17 cellular contexts compared by ENCODE assay signal in the genomic region with DNA sequence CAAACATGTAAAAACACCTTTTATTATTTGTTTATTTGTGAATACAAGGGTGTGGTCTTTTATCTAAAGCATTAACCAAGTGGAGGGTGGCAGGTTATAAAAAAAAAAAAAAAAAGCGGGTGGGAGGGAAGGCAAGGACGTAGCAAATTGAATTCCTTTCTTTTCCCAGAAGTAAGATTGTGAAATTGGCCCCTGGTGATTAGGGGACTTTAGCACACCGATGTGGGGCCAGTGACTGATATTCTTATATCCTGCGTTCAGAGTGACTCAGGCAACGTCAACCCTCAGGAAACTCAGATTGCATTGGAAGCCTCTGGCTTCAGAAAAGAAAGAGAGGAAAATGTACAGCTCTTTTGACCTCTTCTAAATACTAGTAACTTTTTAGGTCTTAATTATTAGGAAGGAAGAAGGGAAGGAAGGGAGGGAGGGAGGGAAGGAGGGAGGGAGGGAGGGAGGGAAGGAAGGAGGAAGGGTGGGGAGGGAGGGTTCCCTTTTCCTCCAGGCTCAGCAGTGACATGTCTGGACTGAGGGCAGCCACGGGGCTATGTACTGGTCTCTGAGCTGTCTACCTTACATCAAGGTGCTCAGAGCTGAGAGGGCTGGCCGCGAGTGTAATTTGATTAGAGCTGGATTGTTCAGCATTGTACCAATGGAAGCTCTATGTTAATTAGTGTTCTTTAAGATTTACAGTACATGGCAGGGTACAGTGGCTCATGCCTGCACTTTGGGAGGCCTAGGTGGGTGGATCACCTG. TPM values are rescaled to one million over a fixed set of nuclear protein-coding genes. Genes with fewer than 3 reads are reported as not detected.
DNase-seq lines count a peak whose midpoint lies in the region; ATAC-seq, FAIRE-seq and TF ChIP-seq lines count a peak whose summit lies in the region.
"Had no signal": no experiment of that assay in that cellular context is flagged by ENCODE, and none has a peak within 500 bp of the region (broad histone marks: within the 10 kb centered on the region; RNA-seq: fewer than 3 reads in every experiment).

No MANE protein-coding gene starts in this region.

- H3K4me3 ChIP-seq in bronchial epithelial cell (ENCODE audit: low read depth, low read length) (no peak overlapping the region), fibroblast of mammary gland (ENCODE audit: control insufficient read depth, low read depth, low read length) (no peak overlapping the region), small intestine (ENCODE audit: low read depth in 1 of 2, low read length in 2 of 2) (no peak overlapping the region), prostate gland (no peak overlapping the region)
- H3K4me3 ChIP-seq: Peyer's patch had no signal

- TF ChIP-seq CTCF in bronchial epithelial cell (IDR thresholded peaks at IDR 0.05; ENCODE audit: insufficient read depth, low read length, severe bottlenecking) (no peak), fibroblast of mammary gland (conservative IDR thresholded peaks at IDR 0.05; ENCODE audit: control insufficient read depth, insufficient read depth, low read depth, low read length) (no peak), prostate gland (IDR thresholded peaks at IDR 0.05) (no peak)

- no peaks in the 10 kb centered on the region for H3K36me3 ChIP-seq in bronchial epithelial cell (ENCODE audit: control insufficient read depth, insufficient read depth, low read length)
- no peaks in the 10 kb centered on the region for H3K36me3 ChIP-seq in small intestine (ENCODE audit: control insufficient read depth in 2 of 2, insufficient read depth in 2 of 2, low read length in 2 of 2)
- no peaks in the 10 kb centered on the region for H3K36me3 ChIP-seq in prostate gland
- H3K36me3 ChIP-seq: BE2C, Peyer's patch had no signal

- 40 to 64% (median 63%) methylated on average over 8 of the region's 8 CpGs for WGBS in small intestine, 3 donors
- WGBS in prostate gland, result 85% methylated on average over 8 of the region's 8 CpGs

- FAIRE-seq in bronchial epithelial cell (lab: Jason Lieb, UNC) (no peak), small intestine (lab: Jason Lieb, UNC) (no peak)

- H3K27ac ChIP-seq in small intestine (ENCODE audit: low read depth in 1 of 2, low read length in 1 of 2) (no peak overlapping the region), prostate gland (no peak overlapping the region)
- H3K27ac ChIP-seq: HL-60, Peyer's patch had no signal

- DNase-seq in LoVo (ENCODE audit: low spot score) (peak; percentile 50), bronchial epithelial cell (ENCODE audit: low read depth) (peak; percentile 89), fibroblast of mammary gland (ENCODE audit: low read depth) (peak; percentile 52), small intestine (peak; percentile 48), prostate gland (ENCODE audit: low spot score) (no peak)
- DNase-seq in activated CD4-positive, CD25-positive, alpha-beta regulatory T cell (lab: John Stamatoyannopoulos, UW), result no peak
- DNase-seq: BE2C; CD8-positive, alpha-beta memory T cell; GOT3; KBM-7; NCI-H1105; NCI-H1694 treated with DMSO at 0.1 percent for 48 hours; NCI-H2171; NCI-H82; Peyer's patch had no signal

- H3K9me3 ChIP-seq in small intestine (ENCODE audit: control insufficient read depth, low read depth) (no peaks in the 10 kb centered on the region), prostate gland (no peaks in the 10 kb centered on the region)
- H3K9me3 ChIP-seq: BE2C, Peyer's patch had no signal

- H3K27me3 ChIP-seq in bronchial epithelial cell (ENCODE audit: control insufficient read depth, insufficient read depth, low read length) (no peaks in the 10 kb centered on the region), small intestine (ENCODE audit: control insufficient read depth in 2 of 2, insufficient read depth in 2 of 2, low read length in 2 of 2) (no peaks in the 10 kb centered on the region), prostate gland (replicated peaks; ENCODE audit: insufficient read depth) (no peaks in the 10 kb centered on the region)
- H3K27me3 ChIP-seq: Peyer's patch had no signal

- intact Hi-C loops in prostate gland (cut with DNase I), result no loop called here

- no peak for TF ChIP-seq POLR2A in prostate gland (IDR thresholded peaks at IDR 0.05)

- no peak for ATAC-seq in GM18517 (IDR thresholded peaks at IDR 0.05; ENCODE audit: unreplicated experiment)

- H3K4me1 ChIP-seq in small intestine (ENCODE audit: control insufficient read depth in 2 of 2, insufficient read depth in 1 of 2, low read depth in 1 of 2, low read length in 1 of 2) (no peaks in the 10 kb centered on the region), prostate gland (replicated peaks) (no peaks in the 10 kb centered on the region)
- H3K4me1 ChIP-seq: BE2C, Peyer's patch had no signal

RNA-seq across cellular contexts. Expression of gene EVA1C, which starts 30.2 kb away (rescaled TPM):
- total RNA-seq in bronchial epithelial cell (8.8 and 9.0 TPM in 2 replicates), prostate gland (10 to 100 TPM; 45.7 to 48.6 TPM)
- polyA plus RNA-seq in small intestine, result 10 to 100 TPM; 13.5 to 33.5 (median 18.6) TPM

RNA-seq across cellular contexts. Expression of gene URB1, which starts 49.9 kb away (rescaled TPM):
- total RNA-seq in bronchial epithelial cell (19.3 and 22.4 TPM in 2 replicates), prostate gland (10 to 100 TPM; 33.4 to 41.4 TPM)
- 1 to 10 TPM in 1 of 3 donors, under 1 TPM in 2; 0.67 to 6.0 (median 0.81) TPM for polyA plus RNA-seq in small intestine

Comparison
In these comparisons a context has a peak if more than half of its experiments do, and no peak if none do; other contexts are left out.
1. DNase-seq: peak in LoVo (single experiment), bronchial epithelial cell (single experiment), fibroblast of mammary gland (single experiment) and small intestine (single experiment); none in prostate gland (single experiment) and activated CD4-positive, CD25-positive, alpha-beta regulatory T cell (0 of 4).